20 cellular contexts compared by ENCODE assay signal in genomic region chr4:113614414-113614813, GRCh38.
"Had no signal": no experiment of that assay in that cellular context is flagged by ENCODE, and none has a peak within 500 bp of the region (broad histone marks: within the 10 kb centered on the region; RNA-seq: fewer than 3 reads in every experiment).

No MANE protein-coding gene starts in this region.

- FAIRE-seq: keratinocyte, TTC549 had no signal

- H3K36me3 ChIP-seq: brain microvascular endothelial cell, left lung, right lobe of liver, transverse colon, vagina had no signal

- H3K27me3 Mint-ChIP-seq: activated CD4-positive, alpha-beta T cell treated with anti-CD3 and anti-CD28 coated beads, Interleukin-2, amount 10 ng/mL, durations not matched to agents 24 days and 14 days; activated naive CD8-positive, alpha-beta T cell treated with anti-CD3 and anti-CD28 coated beads, Interleukin-2, amount 10 ng/mL, durations not matched to agents 7 days and 5 days; progenitor cell of endocrine pancreas had no signal

- H3K27me3 ChIP-seq: brain microvascular endothelial cell, left lung, right lobe of liver, transverse colon, vagina had no signal

- H3K36me3 Mint-ChIP-seq: WTC11 had no signal

- ATAC-seq: activated T-cell treated with anti-CD3 and anti-CD28 coated beads, Interleukin-2, amount 50 U/mL, for 72 hours; left lung; right lobe of liver; stimulated activated naive CD8-positive, alpha-beta T cell treated with anti-CD3 and anti-CD28 coated beads, Interleukin-15, Interleukin-2, amounts not matched to agents 100 U/mL and 50 U/mL, for 24 hours; WTC11 had no signal

- H3K4me2 ChIP-seq: smooth muscle cell had no signal

- H3K27ac ChIP-seq: brain microvascular endothelial cell, left lung, right lobe of liver, transverse colon, vagina had no signal

- H3K4me3 ChIP-seq: left lung, right lobe of liver, smooth muscle cell, transverse colon, vagina had no signal

- H3K9me3 Mint-ChIP-seq: activated CD4-positive, alpha-beta T cell treated with anti-CD3 and anti-CD28 coated beads, Interleukin-2, amount 10 ng/mL, durations not matched to agents 24 days and 14 days; activated naive CD8-positive, alpha-beta T cell treated with anti-CD3 and anti-CD28 coated beads, Interleukin-2, amount 10 ng/mL, durations not matched to agents 7 days and 5 days; activated T-cell treated with anti-CD3 and anti-CD28 coated beads, Interleukin-2, amount 50 U/mL, for 72 hours; WTC11 had no signal

- DNase-seq: activated CD4-positive, alpha-beta T cell treated with anti-CD3 and anti-CD28 coated beads, Interleukin-2, amount 10 ng/mL, durations not matched to agents 24 days and 14 days; activated CD8-positive, alpha-beta memory T cell treated with anti-CD3 and anti-CD28 coated beads, Interleukin-2, amount 50 U/mL, for 48 hours; activated gamma-delta T cell treated with Interleukin-2 at 50 U/mL for 16 hours; activated naive CD8-positive, alpha-beta T cell treated with anti-CD3 and anti-CD28 coated beads, Interleukin-2, amount 10 ng/mL, durations not matched to agents 7 days and 5 days; activated T-cell treated with anti-CD3 and anti-CD28 coated beads, Interleukin-2, amount 50 U/mL, for 72 hours; brain microvascular endothelial cell; cerebellar nuclear complex; effector memory CD4-positive, alpha-beta T cell; foreskin fibroblast; left lung; right lobe of liver; stimulated activated naive CD8-positive, alpha-beta T cell treated with anti-CD3 and anti-CD28 coated beads, Interleukin-15, Interleukin-2, amounts not matched to agents 100 U/mL and 50 U/mL, for 24 hours; T-helper 2 cell; transverse colon had no signal

- H3K4me3 Mint-ChIP-seq: activated CD4-positive, alpha-beta T cell treated with anti-CD3 and anti-CD28 coated beads, Interleukin-2, amount 10 ng/mL, durations not matched to agents 24 days and 14 days; activated naive CD8-positive, alpha-beta T cell treated with anti-CD3 and anti-CD28 coated beads, Interleukin-2, amount 10 ng/mL, durations not matched to agents 7 days and 5 days; activated T-cell treated with anti-CD3 and anti-CD28 coated beads, Interleukin-2, amount 50 U/mL, for 72 hours; WTC11 had no signal

- H3K4me1 Mint-ChIP-seq: WTC11 had no signal

- H3K27ac Mint-ChIP-seq: activated CD4-positive, alpha-beta T cell treated with anti-CD3 and anti-CD28 coated beads, Interleukin-2, amount 10 ng/mL, durations not matched to agents 24 days and 14 days; activated naive CD8-positive, alpha-beta T cell treated with anti-CD3 and anti-CD28 coated beads, Interleukin-2, amount 10 ng/mL, durations not matched to agents 7 days and 5 days; activated T-cell treated with anti-CD3 and anti-CD28 coated beads, Interleukin-2, amount 50 U/mL, for 72 hours; progenitor cell of endocrine pancreas had no signal

- H3K9me3 ChIP-seq: left lung, right lobe of liver, transverse colon, vagina had no signal
